In the genomic region with DNA sequence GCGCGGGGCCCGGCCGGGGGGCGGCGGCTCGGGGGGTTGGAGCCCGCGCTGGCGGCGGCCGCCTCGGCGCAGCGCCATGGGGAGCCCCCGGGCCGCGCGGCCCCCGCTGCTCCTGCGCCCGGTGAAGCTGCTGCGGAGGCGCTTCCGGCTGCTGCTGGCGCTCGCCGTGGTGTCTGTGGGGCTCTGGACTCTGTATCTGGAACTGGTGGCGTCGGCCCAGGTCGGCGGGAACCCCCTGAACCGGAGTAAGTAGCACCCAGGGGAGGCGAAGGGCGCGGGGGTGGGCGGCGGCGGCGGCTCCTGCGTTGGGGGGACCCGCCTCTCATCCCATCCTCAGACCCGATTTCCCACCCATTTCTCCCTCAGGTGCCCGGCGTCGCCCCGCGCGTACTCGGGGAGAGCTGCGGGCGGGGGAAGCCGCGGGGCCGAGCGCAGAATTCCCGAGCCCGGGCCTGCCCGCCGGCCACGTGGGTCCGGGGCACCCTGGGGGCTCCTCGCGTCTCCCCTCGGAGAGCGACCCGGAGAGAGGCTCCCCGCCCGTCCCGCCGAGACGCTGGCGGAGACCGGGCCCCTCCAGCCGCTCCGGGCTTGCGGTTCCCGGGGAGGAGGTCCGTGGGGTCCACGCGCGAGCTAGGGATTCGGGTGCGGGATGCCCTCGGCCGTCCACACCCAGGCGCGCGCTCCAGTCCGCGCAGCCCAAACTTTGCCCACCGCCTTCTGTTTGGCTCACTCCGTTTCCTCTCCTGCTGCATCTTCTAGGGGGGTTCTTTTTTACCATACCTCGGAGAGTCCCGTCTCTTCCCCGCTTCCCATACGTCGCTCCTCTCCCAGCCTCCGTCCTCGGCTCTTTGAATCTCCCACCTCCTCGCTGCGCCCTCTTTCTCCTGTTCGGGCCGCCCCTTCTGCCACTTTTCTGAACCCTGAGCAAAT, we compare ENCODE assay signal across 9 cellular contexts. TPM values are rescaled to one million over a fixed set of nuclear protein-coding genes. Genes with fewer than 3 reads are reported as not detected.
DNase-seq lines count a peak whose midpoint lies in the region; ATAC-seq and TF ChIP-seq lines count a peak whose summit lies in the region.
"Had no signal": no experiment of that assay in that cellular context is flagged by ENCODE, and none has a peak within 500 bp of the region (broad histone marks: within the 10 kb centered on the region; RNA-seq: fewer than 3 reads in every experiment).

No MANE protein-coding gene starts in this region.

- no peaks in the 10 kb centered on the region for H3K36me3 ChIP-seq in effector memory CD4-positive, alpha-beta T cell (ENCODE audit: control insufficient read depth, insufficient read depth, low read length)
- H3K36me3 ChIP-seq in upper lobe of left lung: no peaks in the 10 kb centered on the region

- peaks cover 18 to 29% of the 10 kb centered on the region in 2 donors for H3K4me1 Mint-ChIP-seq in natural killer cell

- H3K36me3 Mint-ChIP-seq in natural killer cell: no peaks in the 10 kb centered on the region

- no peak for TF ChIP-seq EP300 in upper lobe of left lung (IDR thresholded peaks at IDR 0.05)

- H3K9me3 Mint-ChIP-seq in natural killer cell: no peaks in the 10 kb centered on the region

- H3K27ac Mint-ChIP-seq in natural killer cell: peak overlapping the region in 1 of 2 donors; percentile 70

- no peak overlapping the region for H3K27ac ChIP-seq in effector memory CD4-positive, alpha-beta T cell (ENCODE audit: insufficient read depth, low read length, poor library complexity, severe bottlenecking)
- peak overlapping the region in 2 of 4 donors; percentile 58 to 71 for H3K27ac ChIP-seq in upper lobe of left lung

- peak; percentile 78 to 80 (median 79) for ATAC-seq in natural killer cell
- ATAC-seq in upper lobe of left lung (ENCODE audit: low FRiP score in 2 of 2): peak in 1 of 2 donors; percentile 34

- H3K4me3 Mint-ChIP-seq in natural killer cell: peak overlapping the region; percentile 91

- DNase-seq in NCI-H82 (lab: John Stamatoyannopoulos, UW) (peak; percentile 40), NCI-H82 treated with DMSO at 0.1 percent for 48 hours (lab: John Stamatoyannopoulos, UW; ENCODE audit: unreplicated experiment) (no peak), natural killer cell (peak; percentile 35), upper lobe of left lung (peak; percentile 27 to 87), NCI-H1930 (lab: John Stamatoyannopoulos, UW) (no peak), GOT3 (lab: John Stamatoyannopoulos, UW) (no peak)
- DNase-seq in activated CD4-positive, alpha-beta T cell treated with anti-CD3 and anti-CD28 coated beads for 4 hours: peak; percentile 27 to 33
- DNase-seq in effector memory CD4-positive, alpha-beta T cell: peak; percentile 6 to 26 (median 26)
- DNase-seq: DND-41 had no signal

- no peaks in the 10 kb centered on the region for H3K27me3 ChIP-seq in effector memory CD4-positive, alpha-beta T cell (replicated peaks; ENCODE audit: control insufficient read depth, insufficient read depth, low read length, poor library complexity, severe bottlenecking)
- peaks cover 0 to 18% (median 9%) of the 10 kb centered on the region in 4 donors for H3K27me3 ChIP-seq in upper lobe of left lung

- TF ChIP-seq CTCF in natural killer cell (IDR thresholded peaks at IDR 0.05): no peak
- TF ChIP-seq CTCF in upper lobe of left lung (IDR thresholded peaks at IDR 0.05): no peak

- peaks cover 2% of the 10 kb centered on the region for H3K4me1 ChIP-seq in effector memory CD4-positive, alpha-beta T cell (ENCODE audit: control insufficient read depth, insufficient read depth, low read length, poor library complexity, severe bottlenecking)
- peaks cover 9 to 25% (median 18%) of the 10 kb centered on the region in 4 donors for H3K4me1 ChIP-seq in upper lobe of left lung

- intact Hi-C loops in natural killer cell (cut with micrococcal nuclease): loop anchor here (5.0 kb wide), 1 partner anchor 37 kb away; no protein-coding TSS in a partner anchor

- 7 to 9% methylated on average over 47 to 63 of the region's 104 CpGs for WGBS in upper lobe of left lung, 2 donors

- peaks cover 22 to 50% of the 10 kb centered on the region in 2 donors for H3K27me3 Mint-ChIP-seq in natural killer cell (ENCODE audit: low read depth in 2 of 2)

- no peaks in the 10 kb centered on the region for H3K9me3 ChIP-seq in effector memory CD4-positive, alpha-beta T cell (ENCODE audit: control insufficient read depth, low read length)
- no peaks in the 10 kb centered on the region for H3K9me3 ChIP-seq in upper lobe of left lung

- no peak for TF ChIP-seq POLR2A in upper lobe of left lung (IDR thresholded peaks at IDR 0.05)

- H3K4me3 ChIP-seq in effector memory CD4-positive, alpha-beta T cell (ENCODE audit: insufficient read depth, low read depth, low read length, poor library complexity, severe bottlenecking): peak overlapping the region; percentile 63
- peak overlapping the region; percentile 15 to 70 (median 64) for H3K4me3 ChIP-seq in upper lobe of left lung

RNA-seq across cellular contexts. Expression of a gene that starts 0.8 kb away (rescaled TPM):
- total RNA-seq in natural killer cell (1 to 10 TPM in 1 of 3 donors, under 1 TPM in 1, not detected in 1; 0.93 to 4.2 TPM), upper lobe of left lung (10 to 100 TPM; 22.2 to 36.0 (median 26.9) TPM)

RNA-seq across cellular contexts. Expression of a gene that starts 59.1 kb away (rescaled TPM):
- total RNA-seq in natural killer cell (10 to 100 TPM; 10.9 to 18.5 (median 15.1) TPM), upper lobe of left lung (10 to 100 TPM in 1 of 6 donors, 1 to 10 TPM in 5; 6.5 to 25.1 (median 7.6) TPM)

Comparison
In these comparisons a context has a peak if more than half of its experiments do, and no peak if none do; other contexts are left out.
1. DNase-seq: peak in NCI-H82 (single experiment), activated CD4-positive, alpha-beta T cell treated with anti-CD3 and anti-CD28 coated beads for 4 hours (2 of 2), effector memory CD4-positive, alpha-beta T cell (3 of 3), natural killer cell (single experiment) and upper lobe of left lung (2 of 2); none in NCI-H82 treated with DMSO at 0.1 percent for 48 hours (single experiment), NCI-H1930 (0 of 2) and GOT3 (single experiment).
2. RNA of a gene that starts 0.8 kb away (total RNA-seq): 22.2 to 36.0 TPM in upper lobe of left lung; 0.93 to 4.2 TPM in natural killer cell; every median in the first group is over 4 times any median in the second.